In the genomic region with DNA sequence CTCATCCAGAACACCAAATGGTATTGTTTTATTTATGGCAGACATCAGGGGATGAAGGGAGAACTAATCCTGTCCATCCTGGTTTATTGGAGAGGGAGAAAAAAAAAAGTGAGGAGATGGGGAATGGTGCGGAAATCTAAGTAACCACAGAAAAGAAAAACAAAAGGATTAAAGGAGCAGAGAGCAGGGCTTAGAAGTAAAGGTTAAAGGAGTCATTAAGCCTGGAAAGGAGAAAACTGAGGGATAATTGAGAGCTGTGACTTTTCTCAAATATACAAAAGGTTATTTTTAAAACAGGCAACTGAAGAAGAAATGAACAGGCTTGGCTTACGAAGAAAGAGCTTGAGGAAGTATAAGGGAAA, we compare ENCODE assay signal across 10 cellular contexts.
A peak's percentile ranks its signal among the peaks of the same experiment; 100 is the strongest.
DNase-seq lines count a peak whose midpoint lies in the region; ATAC-seq and TF ChIP-seq lines count a peak whose summit lies in the region.
"Had no signal": no experiment of that assay in that cellular context is flagged by ENCODE, and none has a peak within 500 bp of the region (broad histone marks: within the 10 kb centered on the region; RNA-seq: fewer than 3 reads in every experiment).

No MANE protein-coding gene starts in this region.

- H3K9ac ChIP-seq in colonic mucosa (ENCODE audit: low read depth in 2 of 2, low read length in 2 of 2) = peak overlapping the region in 1 of 2 donors; percentile 74

- H3K27ac ChIP-seq in colonic mucosa = peak overlapping the region; percentile 85

- no peaks in the 10 kb centered on the region for H3K27me3 ChIP-seq in colonic mucosa

- H3K4me1 ChIP-seq in colonic mucosa = peaks cover 26% of the 10 kb centered on the region

- peak overlapping the region; percentile 96 for H3K27ac Mint-ChIP-seq in stimulated activated naive CD8-positive, alpha-beta T cell treated with anti-CD3 and anti-CD28 coated beads, Interleukin-15, Interleukin-2, amounts not matched to agents 100 ng/mL and 50 ng/mL, for 24 hours
- H3K27ac Mint-ChIP-seq in osteocyte (ENCODE audit: unreplicated experiment) = peak overlapping the region; percentile 89

- H3K9me3 Mint-ChIP-seq in stimulated activated naive CD8-positive, alpha-beta T cell treated with anti-CD3 and anti-CD28 coated beads, Interleukin-15, Interleukin-2, amounts not matched to agents 100 ng/mL and 50 ng/mL, for 24 hours = no peaks in the 10 kb centered on the region
- no peaks in the 10 kb centered on the region for H3K9me3 Mint-ChIP-seq in osteocyte (ENCODE audit: unreplicated experiment)
- H3K9me3 Mint-ChIP-seq: GM23338 had no signal

- H3K4me3 Mint-ChIP-seq in stimulated activated naive CD8-positive, alpha-beta T cell treated with anti-CD3 and anti-CD28 coated beads, Interleukin-15, Interleukin-2, amounts not matched to agents 100 ng/mL and 50 ng/mL, for 24 hours = peak overlapping the region; percentile 70
- H3K4me3 Mint-ChIP-seq in osteocyte (ENCODE audit: unreplicated experiment) = no peak overlapping the region

- H3K36me3 Mint-ChIP-seq in stimulated activated naive CD8-positive, alpha-beta T cell treated with anti-CD3 and anti-CD28 coated beads, Interleukin-15, Interleukin-2, amounts not matched to agents 100 ng/mL and 50 ng/mL, for 24 hours (ENCODE audit: low read depth) = no peaks in the 10 kb centered on the region
- H3K36me3 Mint-ChIP-seq in osteocyte (ENCODE audit: unreplicated experiment) = no peaks in the 10 kb centered on the region

- H3K4me1 Mint-ChIP-seq in stimulated activated naive CD8-positive, alpha-beta T cell treated with anti-CD3 and anti-CD28 coated beads, Interleukin-15, Interleukin-2, amounts not matched to agents 100 ng/mL and 50 ng/mL, for 24 hours (ENCODE audit: low read depth) = no peaks in the 10 kb centered on the region
- H3K4me1 Mint-ChIP-seq in osteocyte (ENCODE audit: unreplicated experiment) = peaks cover 33% of the 10 kb centered on the region

- no peaks in the 10 kb centered on the region for H3K9me3 ChIP-seq in colonic mucosa

- intact Hi-C loops in colonic mucosa (cut with DNase I) = loop anchor here (5.0 kb wide), 1 partner anchor 128 kb away; a partner anchor contains a TSS

- H3K27me3 Mint-ChIP-seq in stimulated activated naive CD8-positive, alpha-beta T cell treated with anti-CD3 and anti-CD28 coated beads, Interleukin-15, Interleukin-2, amounts not matched to agents 100 ng/mL and 50 ng/mL, for 24 hours = no peaks in the 10 kb centered on the region
- no peaks in the 10 kb centered on the region for H3K27me3 Mint-ChIP-seq in osteocyte (ENCODE audit: unreplicated experiment)

- TF ChIP-seq CTCF in colonic mucosa (IDR thresholded peaks at IDR 0.05) (no peak), osteocyte (IDR thresholded peaks at IDR 0.05) (no peak)

- no peak for TF ChIP-seq POLR2A in GM18505 (IDR thresholded peaks at IDR 0.05; ENCODE audit: borderline replicate concordance, extremely low read depth, insufficient read depth, insufficient read length)

- no peaks in the 10 kb centered on the region for H3K36me3 ChIP-seq in colonic mucosa

- no peak for ATAC-seq in stimulated activated naive CD8-positive, alpha-beta T cell treated with anti-CD3 and anti-CD28 coated beads, Interleukin-15, Interleukin-2, amounts not matched to agents 100 U/mL and 50 U/mL, for 24 hours
- ATAC-seq in GM18505 (IDR thresholded peaks at IDR 0.05; ENCODE audit: unreplicated experiment) = no peak
- no peak for ATAC-seq in GM19463 (IDR thresholded peaks at IDR 0.05; ENCODE audit: unreplicated experiment)

- no peak overlapping the region for H3K4me3 ChIP-seq in colonic mucosa

- no peak for DNase-seq in stimulated activated naive CD8-positive, alpha-beta T cell treated with anti-CD3 and anti-CD28 coated beads, Interleukin-15, Interleukin-2, amounts not matched to agents 100 U/mL and 50 U/mL, for 24 hours
- DNase-seq in colonic mucosa (no peak), osteocyte (ENCODE audit: extremely low spot score, unreplicated experiment) (no peak), dermis blood vessel endothelial cell (no peak), NCI-H345 (lab: John Stamatoyannopoulos, UW) (no peak)
- DNase-seq: NCI-H187 treated with DMSO at 0.1 percent for 48 hours had no signal
